In genomic region chr18:23964282-23965238, GRCh38 we compare ENCODE assay signal across 8 cellular contexts. TPM values are rescaled to one million over a fixed set of nuclear protein-coding genes. Genes with fewer than 3 reads are reported as not detected.
DNase-seq lines count a peak whose midpoint lies in the region; ATAC-seq, FAIRE-seq and TF ChIP-seq lines count a peak whose summit lies in the region.

No MANE protein-coding gene starts in this region.

- POLR2A ChIA-PET in T-cell (lab: Charles Lee), result interaction anchor here in 1 of 2 donors (0.5 kb wide), 1 partner anchor 97 kb away, joined by 9 read pairs; no protein-coding TSS in a partner anchor

- H3K9me3 Mint-ChIP-seq in T-cell, result no peaks in the 10 kb centered on the region

- in situ Hi-C loops in brain microvascular endothelial cell (cut with HindIII; ENCODE audit: low pct_ligation_motif_present, low sequenced_read_pairs), result no loop called here

- no peak for TF ChIP-seq CTCF in sigmoid colon (IDR thresholded peaks at IDR 0.05)
- no peak for TF ChIP-seq CTCF in brain microvascular endothelial cell (IDR thresholded peaks at IDR 0.05; ENCODE audit: low read depth, low read length, missing control alignments)
- TF ChIP-seq CTCF in ovary (IDR thresholded peaks at IDR 0.05), result no peak

- intact Hi-C loops in sigmoid colon (cut with DNase I) (no loop called here), ovary (cut with DNase I) (no loop called here)

- DNase-seq in GM12891 (ENCODE audit: insufficient read length, low spot score) (no peak), T-cell (peak; percentile 27 to 67 (median 52)), sigmoid colon (no peak), HuH-7.5 (ENCODE audit: low spot score) (no peak), brain microvascular endothelial cell (no peak), NCI-H1092 (lab: John Stamatoyannopoulos, UW) (no peak), ovary (no peak)
- peak; percentile 30 for DNase-seq in activated naive CD8-positive, alpha-beta T cell treated with anti-CD3 and anti-CD28 coated beads, Interleukin-2, amount 50 U/mL, for 16 hours (ENCODE audit: low read depth, low spot score)

- CTCF ChIA-PET in T-cell (lab: Charles Lee), result interaction anchor here in 1 of 2 donors (0.6 to 0.7 kb wide), 3 partner anchors 34 to 155 kb away, joined by 3 to 6 read pairs (median 3); no protein-coding TSS in a partner anchor

- peak; percentile 63 for FAIRE-seq in GM12891 (lab: Jason Lieb, UNC)

- H3K36me3 ChIP-seq in sigmoid colon (no peaks in the 10 kb centered on the region), brain microvascular endothelial cell (replicated peaks) (no peaks in the 10 kb centered on the region), ovary (no peaks in the 10 kb centered on the region)

- H3K36me3 Mint-ChIP-seq in T-cell, result no peaks in the 10 kb centered on the region

- H3K4me3 ChIP-seq in sigmoid colon (no peak overlapping the region), brain microvascular endothelial cell (ENCODE audit: low read depth, low read length) (no peak overlapping the region), ovary (no peak overlapping the region)

- H3K27me3 Mint-ChIP-seq in T-cell, result no peaks in the 10 kb centered on the region

- ATAC-seq in T-cell (replicated peaks in 1 of 4), result peak; percentile 80 to 94 (median 86)

- TF ChIP-seq POLR2A in GM12891 (IDR thresholded peaks at IDR 0.05; ENCODE audit: low read depth, low read length), result no peak
- TF ChIP-seq POLR2A in sigmoid colon (IDR thresholded peaks at IDR 0.05), result no peak
- TF ChIP-seq POLR2A in ovary (IDR thresholded peaks at IDR 0.05), result no peak

- H3K27ac Mint-ChIP-seq in T-cell, result peak overlapping the region; percentile 86 to 89

- H3K27me3 ChIP-seq in sigmoid colon, result no peaks in the 10 kb centered on the region
- H3K27me3 ChIP-seq in brain microvascular endothelial cell (replicated peaks), result no peaks in the 10 kb centered on the region
- H3K27me3 ChIP-seq in ovary, result no peaks in the 10 kb centered on the region

- WGBS in sigmoid colon, 2 donors, result 42 to 74% methylated on average over 11 of the region's 11 CpGs
- WGBS in ovary, 3 donors, result 87 to 91% (median 88%) methylated on average over 11 of the region's 11 CpGs

- peaks cover 0 to 17% (median 17%) of the 10 kb centered on the region in 4 donors for H3K4me1 ChIP-seq in sigmoid colon
- H3K4me1 ChIP-seq in ovary (ENCODE audit: insufficient read depth), result no peaks in the 10 kb centered on the region

- H3K27ac ChIP-seq in sigmoid colon, result peak overlapping the region; percentile 44 to 63 (median 46)
- no peak overlapping the region for H3K27ac ChIP-seq in brain microvascular endothelial cell
- no peak overlapping the region for H3K27ac ChIP-seq in ovary

- TF ChIP-seq EP300 in sigmoid colon (IDR thresholded peaks at IDR 0.05) (no peak), ovary (IDR thresholded peaks at IDR 0.05) (no peak)

- peak overlapping the region; percentile 22 to 44 (median 26) for H3K4me3 Mint-ChIP-seq in T-cell

- H3K9me3 ChIP-seq in sigmoid colon, result no peaks in the 10 kb centered on the region
- H3K9me3 ChIP-seq in ovary, result no peaks in the 10 kb centered on the region

- peaks cover 57 to 61% (median 57%) of the 10 kb centered on the region in 3 donors for H3K4me1 Mint-ChIP-seq in T-cell

TF ChIP-seq in GM12891, 5 proteins besides CTCF, POLR2A, EP300 and RAD21:
- TF ChIP-seq SPI1 (IDR thresholded peaks at IDR 0.05; ENCODE audit: low read depth, low read length) (no peak), POLR2AphosphoS5 (IDR thresholded peaks at IDR 0.05; ENCODE audit: low read depth, low read length) (no peak), PAX5 (IDR thresholded peaks at IDR 0.05; ENCODE audit: insufficient read depth, low read length, severe bottlenecking) (no peak), POU2F2 (IDR thresholded peaks at IDR 0.05; ENCODE audit: low read depth, low read length) (no peak), TAF1 (IDR thresholded peaks at IDR 0.05; ENCODE audit: low read depth, low read length) (no peak)
TF ChIP-seq in GM12891: peak in this region for 0.

RNA-seq across cellular contexts. Expression of gene TTC39C, which starts 50.0 kb away (rescaled TPM):
- 62.5 TPM for polyA plus RNA-seq in GM12891 (2012; ENCODE audit: low read depth, missing spikeins)
- total RNA-seq in T-cell (100 to 1,000 TPM; 123 to 151 (median 136) TPM), sigmoid colon (10 to 100 TPM; 27.0 to 36.9 (median 30.0) TPM), ovary (10 to 100 TPM in 6 of 7 donors, 1 to 10 TPM in 1; 8.1 to 31.0 (median 21.2) TPM)
- polyA plus RNA-seq in sigmoid colon (10 to 100 TPM in 1 of 3 donors, 1 to 10 TPM in 2; 2.3 to 10.3 (median 6.6) TPM), ovary (10 to 100 TPM in 1 of 2 donors, 1 to 10 TPM in 1; 7.2 to 13.0 TPM)

Comparison
In these comparisons a context has a peak if more than half of its experiments do, and no peak if none do; other contexts are left out.
1. DNase-seq: peak in T-cell (34 of 34) and activated naive CD8-positive, alpha-beta T cell treated with anti-CD3 and anti-CD28 coated beads, Interleukin-2, amount 50 U/mL, for 16 hours (single experiment); none in GM12891 (single experiment), sigmoid colon (single experiment), HuH-7.5 (single experiment), brain microvascular endothelial cell (single experiment), NCI-H1092 (single experiment) and ovary (0 of 5).
2. H3K27ac ChIP-seq: peak in sigmoid colon (4 of 4); none in brain microvascular endothelial cell (single experiment) and ovary (0 of 2).